ENCODE assay signal across 27 cellular contexts in genomic region chr15:36080759-36081158, GRCh38.
"Had no signal": no experiment of that assay in that cellular context is flagged by ENCODE, and none has a peak within 500 bp of the region (broad histone marks: within the 10 kb centered on the region; RNA-seq: fewer than 3 reads in every experiment).

No MANE protein-coding gene starts in this region.

- ATAC-seq: left lobe of liver; mucosa of descending colon; natural killer cell treated with Interleukin-12 subunit alpha and Interleukin-12 subunit beta and Interleukin-15 and Interleukin-18, amount 100 ng/mL, for 72 hours; stimulated activated naive B cell treated with anti-CD40 and anti-IgM and Interleukin-4, amounts not matched to agents 10 μg/mL and 1 μg/mL and 100 μg/mL, for 72 hours; upper lobe of right lung had no signal

- H3K4me1 ChIP-seq: stomach, thyroid gland, upper lobe of right lung had no signal

- H3K27ac ChIP-seq: coronary artery, dorsolateral prefrontal cortex, stomach, thyroid gland, upper lobe of right lung had no signal

- DNase-seq: activated CD4-positive, alpha-beta memory T cell treated with anti-CD3 and anti-CD28 coated beads for 36 hours; activated CD4-positive, alpha-beta T cell treated with anti-CD3 and anti-CD28 coated beads, Interleukin-2, amount 10 ng/mL, durations not matched to agents 24 days and 14 days; activated CD4-positive, CD25-positive, alpha-beta regulatory T cell treated with anti-CD3 and anti-CD28 coated beads, Interleukin-2, amount 50 U/mL, for 72 hours; activated CD8-positive, alpha-beta memory T cell treated with anti-CD3 and anti-CD28 coated beads, Interleukin-2, amount 50 U/mL, for 4 hours; activated effector memory CD4-positive, alpha-beta T cell treated with anti-CD3 and anti-CD28 coated beads, Interleukin-2, amount 50 U/mL, for 16 hours; activated naive CD4-positive, alpha-beta T cell treated with anti-CD3 and anti-CD28 coated beads for 36 hours; activated naive CD8-positive, alpha-beta T cell treated with anti-CD3 and anti-CD28 coated beads for 36 hours; activated T-cell treated with anti-CD3 and anti-CD28 coated beads, Interleukin-2, amount 50 U/mL, for 1 hour; cerebellar nuclear complex; dorsolateral prefrontal cortex; effector memory CD4-positive, alpha-beta T cell; erythroblast; foreskin fibroblast; head of caudate nucleus; mucosa of descending colon; retina; stimulated activated CD4-positive, alpha-beta T cell treated with anti-CD3 and anti-CD28 coated beads, Interleukin-1b, Interleukin-23, amount 100 ng/mL, for 48 hours; stimulated activated CD4-positive, alpha-beta T cell treated with anti-CD3 and anti-CD28 coated beads, Interleukin-4, amount 100 ng/mL, for 4 hours; stimulated activated naive B cell treated with anti-CD40 and anti-IgM and Interleukin-4, amounts not matched to agents 10 μg/mL and 1 μg/mL and 100 μg/mL, for 72 hours; stomach; T-helper 2 cell; thyroid gland; upper lobe of right lung had no signal

- H3K27me3 ChIP-seq: dorsolateral prefrontal cortex, stomach, thyroid gland, upper lobe of right lung had no signal

- H3K9me3 ChIP-seq: thyroid gland had no signal

- H3K4me3 ChIP-seq: coronary artery, dorsolateral prefrontal cortex, mucosa of descending colon, smooth muscle cell, stomach, thyroid gland, upper lobe of right lung had no signal

- H3K36me3 ChIP-seq: stomach, thyroid gland, upper lobe of right lung had no signal
